In the genomic region with DNA sequence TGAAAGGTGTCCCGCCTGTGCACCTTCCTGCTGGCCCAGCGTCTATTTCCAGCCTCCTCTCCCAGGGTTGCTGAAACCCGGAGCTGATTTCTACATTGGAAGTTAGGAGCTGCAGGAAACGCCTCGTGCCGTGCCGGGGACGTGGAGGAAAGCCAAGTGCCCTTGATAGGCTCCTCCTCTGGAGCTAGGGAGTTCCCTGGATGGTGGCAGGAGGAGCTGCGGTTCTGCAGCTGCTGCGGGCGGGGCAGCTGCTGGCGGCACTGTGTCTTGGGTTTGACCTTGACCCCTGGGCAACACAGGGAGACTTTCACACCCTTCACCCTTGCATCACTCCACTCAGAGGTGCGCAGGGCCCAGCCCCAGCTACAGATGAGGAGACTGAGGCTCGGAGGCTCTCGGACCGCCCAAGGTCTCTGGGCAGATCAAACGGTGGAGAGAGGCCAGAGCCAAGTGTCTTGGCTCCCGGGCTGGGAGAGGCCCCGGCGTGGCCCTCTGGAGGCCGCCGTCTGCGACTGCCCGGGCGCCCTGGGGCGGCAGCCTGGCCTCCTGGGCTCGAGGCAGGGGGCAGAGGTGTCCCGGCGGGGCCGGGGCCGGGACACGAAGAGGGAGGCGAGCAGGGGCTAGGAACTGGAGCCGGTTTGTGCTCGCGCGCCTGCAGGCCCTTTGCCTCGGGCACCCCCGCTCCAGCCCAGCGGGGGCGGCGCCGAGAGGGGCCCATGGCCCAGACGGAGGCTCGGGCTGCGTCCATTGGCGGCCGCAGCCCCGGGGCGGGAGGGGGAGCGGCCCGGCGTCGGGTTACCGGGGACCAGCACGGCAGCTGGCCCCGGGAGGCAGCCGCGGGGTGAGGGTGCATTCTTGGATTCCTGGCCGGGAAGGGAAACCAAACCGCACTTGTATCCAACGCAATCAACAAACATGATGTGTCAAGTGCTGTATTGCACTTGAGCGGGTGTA, we compare ENCODE assay signal across 1 cellular context.
TF ChIP-seq lines count a peak whose summit lies in the region.

No MANE protein-coding gene starts in this region.

TF ChIP-seq in HepG2, 621 proteins besides CTCF, POLR2A, EP300 and RAD21 (continued from another document and continues in another):
- TF ChIP-seq, protein P1, sequence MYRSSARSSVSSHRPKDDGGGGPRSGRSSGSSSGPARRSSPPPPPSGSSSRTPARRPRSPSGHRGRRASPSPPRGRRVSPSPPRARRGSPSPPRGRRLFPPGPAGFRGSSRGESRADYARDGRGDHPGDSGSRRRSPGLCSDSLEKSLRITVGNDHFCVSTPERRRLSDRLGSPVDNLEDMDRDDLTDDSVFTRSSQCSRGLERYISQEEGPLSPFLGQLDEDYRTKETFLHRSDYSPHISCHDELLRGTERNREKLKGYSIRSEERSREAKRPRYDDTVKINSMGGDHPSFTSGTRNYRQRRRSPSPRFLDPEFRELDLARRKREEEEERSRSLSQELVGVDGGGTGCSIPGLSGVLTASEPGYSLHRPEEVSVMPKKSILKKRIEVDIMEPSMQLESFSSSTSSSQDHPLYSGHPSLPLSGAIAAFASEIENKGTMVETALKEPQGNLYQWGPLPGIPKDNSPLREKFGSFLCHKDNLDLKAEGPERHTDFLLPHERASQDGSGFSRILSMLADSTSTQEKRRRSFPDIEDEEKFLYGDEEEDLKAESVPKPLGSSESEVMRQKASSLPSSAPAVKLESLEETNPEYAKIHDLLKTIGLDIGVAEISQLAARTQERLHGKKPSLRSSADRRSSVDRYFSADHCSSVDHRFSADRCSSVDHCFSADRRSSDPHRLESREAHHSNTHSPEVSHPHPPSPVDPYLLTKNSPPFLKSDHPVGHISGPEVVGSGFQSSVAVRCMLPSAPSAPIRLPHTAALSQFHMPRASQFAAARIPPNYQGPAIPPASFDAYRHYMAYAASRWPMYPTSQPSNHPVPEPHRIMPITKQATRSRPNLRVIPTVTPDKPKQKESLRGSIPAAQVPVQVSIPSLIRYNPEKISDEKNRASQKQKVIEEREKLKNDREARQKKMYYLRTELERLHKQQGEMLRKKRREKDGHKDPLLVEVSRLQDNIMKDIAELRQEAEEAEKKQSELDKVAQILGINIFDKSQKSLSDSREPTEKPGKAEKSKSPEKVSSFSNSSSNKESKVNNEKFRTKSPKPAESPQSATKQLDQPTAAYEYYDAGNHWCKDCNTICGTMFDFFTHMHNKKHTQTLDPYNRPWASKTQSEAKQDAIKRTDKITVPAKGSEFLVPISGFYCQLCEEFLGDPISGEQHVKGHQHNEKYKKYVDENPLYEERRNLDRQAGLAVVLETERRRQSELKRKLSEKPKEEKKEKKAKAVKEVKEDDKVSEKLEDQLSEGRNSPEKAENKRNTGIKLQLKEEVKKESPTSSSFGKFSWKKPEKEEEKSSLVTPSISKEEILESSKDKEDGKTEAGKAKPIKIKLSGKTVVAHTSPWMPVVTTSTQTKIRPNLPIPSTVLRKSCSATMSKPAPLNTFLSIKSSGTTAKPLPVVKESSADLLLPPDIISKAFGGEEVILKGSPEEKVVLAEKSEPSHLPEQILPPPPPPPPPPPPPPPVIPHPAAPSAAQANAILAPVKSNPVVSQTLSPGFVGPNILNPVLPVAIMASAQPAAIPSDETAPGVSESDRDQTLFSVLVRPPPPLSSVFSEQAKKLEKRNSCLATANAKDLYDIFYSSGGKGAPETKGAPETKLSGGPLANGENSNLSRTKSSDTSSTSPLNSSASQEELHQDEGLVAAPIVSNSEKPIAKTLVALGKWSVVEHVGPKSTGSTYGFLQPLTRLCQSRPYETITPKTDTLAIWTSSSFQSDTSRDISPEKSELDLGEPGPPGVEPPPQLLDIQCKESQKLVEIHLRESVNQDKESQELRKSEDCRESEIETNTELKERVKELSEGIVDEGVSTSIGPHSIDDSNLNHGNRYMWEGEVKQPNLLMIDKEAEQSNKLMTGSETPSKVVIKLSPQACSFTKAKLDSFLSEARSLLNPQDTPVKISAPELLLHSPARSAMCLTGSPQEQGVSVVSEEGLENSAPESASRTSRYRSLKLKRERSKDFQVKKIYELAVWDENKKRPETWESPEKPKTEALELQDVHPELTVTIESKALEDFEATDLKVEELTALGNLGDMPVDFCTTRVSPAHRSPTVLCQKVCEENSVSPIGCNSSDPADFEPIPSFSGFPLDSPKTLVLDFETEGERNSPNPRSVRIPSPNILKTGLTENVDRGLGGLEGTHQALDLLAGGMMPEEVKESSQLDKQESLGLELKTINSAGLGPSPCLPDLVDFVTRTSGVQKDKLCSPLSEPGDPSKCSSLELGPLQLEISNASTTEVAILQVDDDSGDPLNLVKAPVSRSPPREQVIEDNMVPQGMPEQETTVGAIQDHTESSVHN (CRISPR knock-in tag; IDR thresholded peaks at IDR 0.05): peak; percentile 72; the same call in 1 of the 2 replicates
- TF ChIP-seq, protein P2, sequence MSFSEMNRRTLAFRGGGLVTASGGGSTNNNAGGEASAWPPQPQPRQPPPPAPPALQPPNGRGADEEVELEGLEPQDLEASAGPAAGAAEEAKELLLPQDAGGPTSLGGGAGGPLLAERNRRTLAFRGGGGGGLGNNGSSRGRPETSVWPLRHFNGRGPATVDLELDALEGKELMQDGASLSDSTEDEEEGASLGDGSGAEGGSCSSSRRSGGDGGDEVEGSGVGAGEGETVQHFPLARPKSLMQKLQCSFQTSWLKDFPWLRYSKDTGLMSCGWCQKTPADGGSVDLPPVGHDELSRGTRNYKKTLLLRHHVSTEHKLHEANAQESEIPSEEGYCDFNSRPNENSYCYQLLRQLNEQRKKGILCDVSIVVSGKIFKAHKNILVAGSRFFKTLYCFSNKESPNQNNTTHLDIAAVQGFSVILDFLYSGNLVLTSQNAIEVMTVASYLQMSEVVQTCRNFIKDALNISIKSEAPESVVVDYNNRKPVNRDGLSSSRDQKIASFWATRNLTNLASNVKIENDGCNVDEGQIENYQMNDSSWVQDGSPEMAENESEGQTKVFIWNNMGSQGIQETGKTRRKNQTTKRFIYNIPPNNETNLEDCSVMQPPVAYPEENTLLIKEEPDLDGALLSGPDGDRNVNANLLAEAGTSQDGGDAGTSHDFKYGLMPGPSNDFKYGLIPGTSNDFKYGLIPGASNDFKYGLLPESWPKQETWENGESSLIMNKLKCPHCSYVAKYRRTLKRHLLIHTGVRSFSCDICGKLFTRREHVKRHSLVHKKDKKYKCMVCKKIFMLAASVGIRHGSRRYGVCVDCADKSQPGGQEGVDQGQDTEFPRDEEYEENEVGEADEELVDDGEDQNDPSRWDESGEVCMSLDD (CRISPR knock-in tag; IDR thresholded peaks at IDR 0.05; ENCODE audit: borderline replicate concordance): no peak
- TF ChIP-seq NCOA5 (CRISPR knock-in tag; IDR thresholded peaks at IDR 0.05) (no peak), SOX13 (IDR thresholded peaks at IDR 0.05) (no peak), SOX13 (CRISPR knock-in tag; conservative IDR thresholded peaks at IDR 0.05 in 1 of 2, IDR thresholded peaks at IDR 0.05 in 1 of 2) (peak in 1 of 2 experiments; percentile 28; a peak in 1 of 4 replicates), ERF (CRISPR knock-in tag; IDR thresholded peaks at IDR 0.05) (peak; percentile 35; the same call in 1 of the 2 replicates), KDM1A (CRISPR knock-in tag; IDR thresholded peaks at IDR 0.05) (0 out of 2 replicates have a peak, but pooled peaks have one; percentile 32), ADNP (CRISPR knock-in tag; IDR thresholded peaks at IDR 0.05) (no peak), CEBPG (CRISPR knock-in tag; IDR thresholded peaks at IDR 0.05) (peak; percentile 35; the same call in 1 of the 2 replicates), ZNF263 (CRISPR knock-in tag; IDR thresholded peaks at IDR 0.05) (no peak), HIVEP1 (CRISPR knock-in tag; IDR thresholded peaks at IDR 0.05) (no peak), ZNF34 (CRISPR knock-in tag; IDR thresholded peaks at IDR 0.05; ENCODE audit: borderline replicate concordance) (0 out of 2 replicates have a peak, but pooled peaks have one; percentile 44), ZNF652 (CRISPR knock-in tag; IDR thresholded peaks at IDR 0.05; ENCODE audit: borderline replicate concordance, low read depth) (no peak), ZSCAN29 (CRISPR knock-in tag; conservative IDR thresholded peaks at IDR 0.05) (0 out of 2 replicates have a peak, but pooled peaks have one; percentile 43), KLF6 (CRISPR knock-in tag; IDR thresholded peaks at IDR 0.05) (peak; percentile 47; the same call in 1 of the 2 replicates), STAT5B (CRISPR knock-in tag; IDR thresholded peaks at IDR 0.05) (0 out of 2 replicates have a peak, but pooled peaks have one; percentile 52), ZNF850 (CRISPR knock-in tag; conservative IDR thresholded peaks at IDR 0.05) (no peak), ZNF44 (CRISPR knock-in tag; IDR thresholded peaks at IDR 0.05) (peak; percentile 68; the same call in 1 of the 2 replicates), ZNF430 (CRISPR knock-in tag; IDR thresholded peaks at IDR 0.05) (peak; percentile 63; the same call in 1 of the 2 replicates), DMAP1 (CRISPR knock-in tag; IDR thresholded peaks at IDR 0.05) (peak; percentile 20; the same call in 1 of the 2 replicates), NBN (conservative IDR thresholded peaks at IDR 0.05) (no peak)
- TF ChIP-seq, protein P3, sequence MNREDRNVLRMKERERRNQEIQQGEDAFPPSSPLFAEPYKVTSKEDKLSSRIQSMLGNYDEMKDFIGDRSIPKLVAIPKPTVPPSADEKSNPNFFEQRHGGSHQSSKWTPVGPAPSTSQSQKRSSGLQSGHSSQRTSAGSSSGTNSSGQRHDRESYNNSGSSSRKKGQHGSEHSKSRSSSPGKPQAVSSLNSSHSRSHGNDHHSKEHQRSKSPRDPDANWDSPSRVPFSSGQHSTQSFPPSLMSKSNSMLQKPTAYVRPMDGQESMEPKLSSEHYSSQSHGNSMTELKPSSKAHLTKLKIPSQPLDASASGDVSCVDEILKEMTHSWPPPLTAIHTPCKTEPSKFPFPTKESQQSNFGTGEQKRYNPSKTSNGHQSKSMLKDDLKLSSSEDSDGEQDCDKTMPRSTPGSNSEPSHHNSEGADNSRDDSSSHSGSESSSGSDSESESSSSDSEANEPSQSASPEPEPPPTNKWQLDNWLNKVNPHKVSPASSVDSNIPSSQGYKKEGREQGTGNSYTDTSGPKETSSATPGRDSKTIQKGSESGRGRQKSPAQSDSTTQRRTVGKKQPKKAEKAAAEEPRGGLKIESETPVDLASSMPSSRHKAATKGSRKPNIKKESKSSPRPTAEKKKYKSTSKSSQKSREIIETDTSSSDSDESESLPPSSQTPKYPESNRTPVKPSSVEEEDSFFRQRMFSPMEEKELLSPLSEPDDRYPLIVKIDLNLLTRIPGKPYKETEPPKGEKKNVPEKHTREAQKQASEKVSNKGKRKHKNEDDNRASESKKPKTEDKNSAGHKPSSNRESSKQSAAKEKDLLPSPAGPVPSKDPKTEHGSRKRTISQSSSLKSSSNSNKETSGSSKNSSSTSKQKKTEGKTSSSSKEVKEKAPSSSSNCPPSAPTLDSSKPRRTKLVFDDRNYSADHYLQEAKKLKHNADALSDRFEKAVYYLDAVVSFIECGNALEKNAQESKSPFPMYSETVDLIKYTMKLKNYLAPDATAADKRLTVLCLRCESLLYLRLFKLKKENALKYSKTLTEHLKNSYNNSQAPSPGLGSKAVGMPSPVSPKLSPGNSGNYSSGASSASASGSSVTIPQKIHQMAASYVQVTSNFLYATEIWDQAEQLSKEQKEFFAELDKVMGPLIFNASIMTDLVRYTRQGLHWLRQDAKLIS (CRISPR knock-in tag; IDR thresholded peaks at IDR 0.05): no peak
- TF ChIP-seq, protein P4, sequence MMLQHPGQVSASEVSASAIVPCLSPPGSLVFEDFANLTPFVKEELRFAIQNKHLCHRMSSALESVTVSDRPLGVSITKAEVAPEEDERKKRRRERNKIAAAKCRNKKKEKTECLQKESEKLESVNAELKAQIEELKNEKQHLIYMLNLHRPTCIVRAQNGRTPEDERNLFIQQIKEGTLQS (CRISPR knock-in tag; IDR thresholded peaks at IDR 0.05): 0 out of 2 replicates have a peak, but pooled peaks have one; percentile 8
- TF ChIP-seq, protein P5, sequence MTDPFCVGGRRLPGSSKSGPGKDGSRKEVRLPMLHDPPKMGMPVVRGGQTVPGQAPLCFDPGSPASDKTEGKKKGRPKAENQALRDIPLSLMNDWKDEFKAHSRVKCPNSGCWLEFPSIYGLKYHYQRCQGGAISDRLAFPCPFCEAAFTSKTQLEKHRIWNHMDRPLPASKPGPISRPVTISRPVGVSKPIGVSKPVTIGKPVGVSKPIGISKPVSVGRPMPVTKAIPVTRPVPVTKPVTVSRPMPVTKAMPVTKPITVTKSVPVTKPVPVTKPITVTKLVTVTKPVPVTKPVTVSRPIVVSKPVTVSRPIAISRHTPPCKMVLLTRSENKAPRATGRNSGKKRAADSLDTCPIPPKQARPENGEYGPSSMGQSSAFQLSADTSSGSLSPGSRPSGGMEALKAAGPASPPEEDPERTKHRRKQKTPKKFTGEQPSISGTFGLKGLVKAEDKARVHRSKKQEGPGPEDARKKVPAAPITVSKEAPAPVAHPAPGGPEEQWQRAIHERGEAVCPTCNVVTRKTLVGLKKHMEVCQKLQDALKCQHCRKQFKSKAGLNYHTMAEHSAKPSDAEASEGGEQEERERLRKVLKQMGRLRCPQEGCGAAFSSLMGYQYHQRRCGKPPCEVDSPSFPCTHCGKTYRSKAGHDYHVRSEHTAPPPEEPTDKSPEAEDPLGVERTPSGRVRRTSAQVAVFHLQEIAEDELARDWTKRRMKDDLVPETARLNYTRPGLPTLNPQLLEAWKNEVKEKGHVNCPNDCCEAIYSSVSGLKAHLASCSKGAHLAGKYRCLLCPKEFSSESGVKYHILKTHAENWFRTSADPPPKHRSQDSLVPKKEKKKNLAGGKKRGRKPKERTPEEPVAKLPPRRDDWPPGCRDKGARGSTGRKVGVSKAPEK (CRISPR knock-in tag; IDR thresholded peaks at IDR 0.05; ENCODE audit: borderline replicate concordance): 0 out of 2 replicates have a peak, but pooled peaks have one; percentile 32
- TF ChIP-seq, protein P6, sequence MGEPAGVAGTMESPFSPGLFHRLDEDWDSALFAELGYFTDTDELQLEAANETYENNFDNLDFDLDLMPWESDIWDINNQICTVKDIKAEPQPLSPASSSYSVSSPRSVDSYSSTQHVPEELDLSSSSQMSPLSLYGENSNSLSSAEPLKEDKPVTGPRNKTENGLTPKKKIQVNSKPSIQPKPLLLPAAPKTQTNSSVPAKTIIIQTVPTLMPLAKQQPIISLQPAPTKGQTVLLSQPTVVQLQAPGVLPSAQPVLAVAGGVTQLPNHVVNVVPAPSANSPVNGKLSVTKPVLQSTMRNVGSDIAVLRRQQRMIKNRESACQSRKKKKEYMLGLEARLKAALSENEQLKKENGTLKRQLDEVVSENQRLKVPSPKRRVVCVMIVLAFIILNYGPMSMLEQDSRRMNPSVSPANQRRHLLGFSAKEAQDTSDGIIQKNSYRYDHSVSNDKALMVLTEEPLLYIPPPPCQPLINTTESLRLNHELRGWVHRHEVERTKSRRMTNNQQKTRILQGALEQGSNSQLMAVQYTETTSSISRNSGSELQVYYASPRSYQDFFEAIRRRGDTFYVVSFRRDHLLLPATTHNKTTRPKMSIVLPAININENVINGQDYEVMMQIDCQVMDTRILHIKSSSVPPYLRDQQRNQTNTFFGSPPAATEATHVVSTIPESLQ (CRISPR knock-in tag; conservative IDR thresholded peaks at IDR 0.05): no peak
- TF ChIP-seq, protein P7, sequence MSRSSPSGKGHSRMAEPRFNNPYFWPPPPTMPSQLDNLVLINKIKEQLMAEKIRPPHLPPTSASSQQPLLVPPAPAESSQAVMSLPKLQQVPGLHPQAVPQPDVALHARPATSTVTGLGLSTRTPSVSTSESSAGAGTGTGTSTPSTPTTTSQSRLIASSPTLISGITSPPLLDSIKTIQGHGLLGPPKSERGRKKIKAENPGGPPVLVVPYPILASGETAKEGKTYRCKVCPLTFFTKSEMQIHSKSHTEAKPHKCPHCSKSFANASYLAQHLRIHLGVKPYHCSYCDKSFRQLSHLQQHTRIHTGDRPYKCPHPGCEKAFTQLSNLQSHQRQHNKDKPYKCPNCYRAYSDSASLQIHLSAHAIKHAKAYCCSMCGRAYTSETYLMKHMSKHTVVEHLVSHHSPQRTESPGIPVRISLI (CRISPR knock-in tag; IDR thresholded peaks at IDR 0.05; ENCODE audit: borderline replicate concordance): no peak
